ENCODE assay signal across 21 cellular contexts in genomic region chr5:82222597-82223574, GRCh38. TPM values are rescaled to one million over a fixed set of nuclear protein-coding genes. Genes with fewer than 3 reads are reported as not detected.
A peak's percentile ranks its signal among the peaks of the same experiment; 100 is the strongest.
DNase-seq lines count a peak whose midpoint lies in the region; ATAC-seq, FAIRE-seq and TF ChIP-seq lines count a peak whose summit lies in the region.
"Had no signal": no experiment of that assay in that cellular context is flagged by ENCODE, and none has a peak within 500 bp of the region (broad histone marks: within the 10 kb centered on the region; RNA-seq: fewer than 3 reads in every experiment).

No MANE protein-coding gene starts in this region.

- WGBS in esophagus squamous epithelium, 2 donors = 53 to 55% methylated on average over 5 of the region's 5 CpGs

- DNase-seq in GM12892 (ENCODE audit: insufficient read length) = no peak
- peak; percentile 92 for DNase-seq in SK-MEL-5 (ENCODE audit: low read depth, low spot score)
- no peak for DNase-seq in endothelial cell of umbilical vein (ENCODE audit: low read depth, low spot score)
- DNase-seq in non-pigmented ciliary epithelial cell (ENCODE audit: low read depth) = peak; percentile 14
- DNase-seq in T-helper 2 cell treated with Interferon-gamma antibody and Interleukin-4, amounts not matched to agents 5 μg/mL and 100 μg/mL, for 36 hours (ENCODE audit: low spot score) = no peak
- DNase-seq in HCEC 1CT = no peak
- no peak for DNase-seq in esophagus squamous epithelium (lab: John Stamatoyannopoulos, UW)
- DNase-seq: activated B cell treated with CpG ODN at 0.5 μM for 24 hours; activated naive CD8-positive, alpha-beta T cell treated with anti-CD3 and anti-CD28 coated beads, Interleukin-2, amount 10 ng/mL, durations not matched to agents 7 days and 5 days; cerebellar nuclear complex; DMS79 treated with DMSO at 0.1 percent for 48 hours; NCI-H2029; Right ventricle myocardium superior; stimulated activated naive CD4-positive, alpha-beta T cell treated with Interleukin-2 at 50 U/mL for 16 hours; transverse colon had no signal

- no peak overlapping the region for H3K9ac ChIP-seq in endothelial cell of umbilical vein (replicated peaks; ENCODE audit: extremely low read depth, insufficient read depth, low read length)

- no peak overlapping the region for H3K4me3 Mint-ChIP-seq in T-helper 2 cell treated with Interferon-gamma antibody and Interleukin-4, amounts not matched to agents 5 μg/mL and 100 μg/mL, for 36 hours
- H3K4me3 Mint-ChIP-seq: activated B cell treated with CpG ODN at 0.5 μM for 24 hours; activated naive CD8-positive, alpha-beta T cell treated with anti-CD3 and anti-CD28 coated beads, Interleukin-2, amount 10 ng/mL, durations not matched to agents 7 days and 5 days; activated T-helper 1 cell treated with anti-CD3 and anti-CD28 coated beads, Interleukin-12 subunit alpha, Interleukin-12 subunit beta, Interleukin-2, Interleukin-4 antibody, amounts not matched to agents 30 ng/mL and 10 ng/mL and 1 ng/mL, durations not matched to agents 14 hours and 24 hours and 36 hours; IgD-negative memory B cell; T-helper 1 cell treated with Interleukin-12 subunit alpha and Interleukin-12 subunit beta and Interleukin-4 antibody, amounts not matched to agents 30 μg/mL and 1 μg/mL, for 36 hours had no signal

- H3K27me3 ChIP-seq in endothelial cell of umbilical vein (ENCODE audit: control insufficient read depth in 2 of 2, insufficient read depth in 2 of 2, low read length in 2 of 2) = no peaks in the 10 kb centered on the region
- H3K27me3 ChIP-seq in esophagus squamous epithelium = no peaks in the 10 kb centered on the region
- H3K27me3 ChIP-seq: transverse colon had no signal

- FAIRE-seq in GM12892 (lab: Jason Lieb, UNC) = peak; percentile 51
- peak; percentile 56 for FAIRE-seq in endothelial cell of umbilical vein (lab: Jason Lieb, UNC)
- FAIRE-seq: H1 had no signal

- no peak for ATAC-seq in GM21717 (IDR thresholded peaks at IDR 0.05; ENCODE audit: unreplicated experiment)
- ATAC-seq: left lobe of liver had no signal

- peaks cover 2% of the 10 kb centered on the region for H3K27me3 Mint-ChIP-seq in T-helper 2 cell treated with Interferon-gamma antibody and Interleukin-4, amounts not matched to agents 5 μg/mL and 100 μg/mL, for 36 hours (ENCODE audit: low read depth)
- H3K27me3 Mint-ChIP-seq: activated B cell treated with CpG ODN at 0.5 μM for 24 hours; activated naive CD8-positive, alpha-beta T cell treated with anti-CD3 and anti-CD28 coated beads, Interleukin-2, amount 10 ng/mL, durations not matched to agents 7 days and 5 days; IgD-negative memory B cell had no signal

- no peak overlapping the region for H3K4me2 ChIP-seq in endothelial cell of umbilical vein (ENCODE audit: insufficient read depth, low read length)

- TF ChIP-seq CTCF in endothelial cell of umbilical vein (IDR thresholded peaks at IDR 0.05; ENCODE audit: extremely low read depth in 1 of 2, insufficient read depth in 1 of 2, low read depth in 1 of 2, low read length in 2 of 2) (no peak), esophagus squamous epithelium (IDR thresholded peaks at IDR 0.05) (no peak)

- TF ChIP-seq POLR2A in GM12892 (IDR thresholded peaks at IDR 0.05; ENCODE audit: low read depth, low read length) (no peak), endothelial cell of umbilical vein (IDR thresholded peaks at IDR 0.05; ENCODE audit: low read depth, low read length) (no peak), esophagus squamous epithelium (IDR thresholded peaks at IDR 0.05) (no peak)

- H3K36me3 Mint-ChIP-seq in T-helper 2 cell treated with Interferon-gamma antibody and Interleukin-4, amounts not matched to agents 5 μg/mL and 100 μg/mL, for 36 hours (ENCODE audit: low read depth) = no peaks in the 10 kb centered on the region
- H3K36me3 Mint-ChIP-seq: activated naive CD8-positive, alpha-beta T cell treated with anti-CD3 and anti-CD28 coated beads, Interleukin-2, amount 10 ng/mL, durations not matched to agents 7 days and 5 days; IgD-negative memory B cell had no signal

- dilution Hi-C loops in endothelial cell of umbilical vein (cut with MboI; ENCODE audit: extremely low pct_ligation_motif_present, low sequenced_read_pairs) = no loop called here

- H3K4me1 Mint-ChIP-seq in T-helper 2 cell treated with Interferon-gamma antibody and Interleukin-4, amounts not matched to agents 5 μg/mL and 100 μg/mL, for 36 hours (ENCODE audit: low read depth) = peaks cover 12% of the 10 kb centered on the region

- H3K27ac ChIP-seq in endothelial cell of umbilical vein (ENCODE audit: insufficient read depth, low read depth, low read length) (no peak overlapping the region), esophagus squamous epithelium (no peak overlapping the region)
- H3K27ac ChIP-seq: transverse colon had no signal

- CTCF ChIA-PET in endothelial cell of umbilical vein (lab: Charles Lee) = no interaction called here

- H3K36me3 ChIP-seq in endothelial cell of umbilical vein (ENCODE audit: control insufficient read depth in 2 of 2, extremely low read depth in 1 of 2, insufficient read depth in 2 of 2, low read length in 2 of 2) (no peaks in the 10 kb centered on the region), esophagus squamous epithelium (no peaks in the 10 kb centered on the region)
- H3K36me3 ChIP-seq: transverse colon had no signal

- H3K9me3 Mint-ChIP-seq in T-helper 2 cell treated with Interferon-gamma antibody and Interleukin-4, amounts not matched to agents 5 μg/mL and 100 μg/mL, for 36 hours = no peaks in the 10 kb centered on the region
- H3K9me3 Mint-ChIP-seq: activated B cell treated with CpG ODN at 0.5 μM for 24 hours; activated naive CD8-positive, alpha-beta T cell treated with anti-CD3 and anti-CD28 coated beads, Interleukin-2, amount 10 ng/mL, durations not matched to agents 7 days and 5 days; activated T-helper 1 cell treated with anti-CD3 and anti-CD28 coated beads, Interleukin-12 subunit alpha, Interleukin-12 subunit beta, Interleukin-2, Interleukin-4 antibody, amounts not matched to agents 30 ng/mL and 10 ng/mL and 1 ng/mL, durations not matched to agents 14 hours and 24 hours and 36 hours; IgD-negative memory B cell; T-helper 1 cell treated with Interleukin-12 subunit alpha and Interleukin-12 subunit beta and Interleukin-4 antibody, amounts not matched to agents 30 μg/mL and 1 μg/mL, for 36 hours had no signal

- no peak overlapping the region for H3K27ac Mint-ChIP-seq in T-helper 2 cell treated with Interferon-gamma antibody and Interleukin-4, amounts not matched to agents 5 μg/mL and 100 μg/mL, for 36 hours
- H3K27ac Mint-ChIP-seq: activated B cell treated with CpG ODN at 0.5 μM for 24 hours; activated naive CD8-positive, alpha-beta T cell treated with anti-CD3 and anti-CD28 coated beads, Interleukin-2, amount 10 ng/mL, durations not matched to agents 7 days and 5 days; activated T-helper 1 cell treated with anti-CD3 and anti-CD28 coated beads, Interleukin-12 subunit alpha, Interleukin-12 subunit beta, Interleukin-2, Interleukin-4 antibody, amounts not matched to agents 30 ng/mL and 10 ng/mL and 1 ng/mL, durations not matched to agents 14 hours and 24 hours and 36 hours; T-helper 1 cell treated with Interleukin-12 subunit alpha and Interleukin-12 subunit beta and Interleukin-4 antibody, amounts not matched to agents 30 μg/mL and 1 μg/mL, for 36 hours had no signal

- POLR2A ChIA-PET in endothelial cell of umbilical vein (lab: Charles Lee) = no interaction called here

- H3K4me3 ChIP-seq in endothelial cell of umbilical vein (replicated peaks in 1 of 3; ENCODE audit: insufficient read depth in 1 of 3, low read depth in 1 of 3, low read length in 3 of 3) (no peak overlapping the region), esophagus squamous epithelium (no peak overlapping the region)
- H3K4me3 ChIP-seq: transverse colon had no signal

- no peak overlapping the region for H2AFZ ChIP-seq in endothelial cell of umbilical vein (ENCODE audit: low read depth, low read length)

- no peaks in the 10 kb centered on the region for H3K79me2 ChIP-seq in endothelial cell of umbilical vein (ENCODE audit: control insufficient read depth, insufficient read depth, low read length)

- H3K4me1 ChIP-seq in endothelial cell of umbilical vein (ENCODE audit: control insufficient read depth, extremely low read depth, insufficient read depth, low read length) (peaks cover 2% of the 10 kb centered on the region), esophagus squamous epithelium (peaks cover 0 to 4% (median 0%) of the 10 kb centered on the region in 3 donors)

- intact Hi-C loops in endothelial cell of umbilical vein (cut with micrococcal nuclease) (no loop called here), esophagus squamous epithelium (cut with DNase I) (loop anchor here (10.0 kb wide), 1 partner anchor 48 kb away; no protein-coding TSS in a partner anchor)

- no TSS peak for BruUV-seq in endothelial cell of umbilical vein (replicated peaks; lab: Mats Ljungman, UMichigan)

- no peaks in the 10 kb centered on the region for H3K9me3 ChIP-seq in endothelial cell of umbilical vein (replicated peaks; ENCODE audit: control insufficient read depth, insufficient read depth, low read length)
- H3K9me3 ChIP-seq in esophagus squamous epithelium = no peaks in the 10 kb centered on the region
- H3K9me3 ChIP-seq: transverse colon had no signal

- H4K20me1 ChIP-seq in endothelial cell of umbilical vein (replicated peaks; ENCODE audit: control insufficient read depth, extremely low read depth, insufficient read depth, low read length) = no peaks in the 10 kb centered on the region

- in situ Hi-C loops in SK-MEL-5 (cut with HindIII; ENCODE audit: low pct_unique_long_range_greater_than_20kb, low sequenced_read_pairs) = no loop called here

- no peaks in the 10 kb centered on the region for H3K9me1 ChIP-seq in endothelial cell of umbilical vein (replicated peaks; ENCODE audit: control insufficient read depth, extremely low read depth, insufficient read depth, low read length)

TF ChIP-seq in endothelial cell of umbilical vein, 7 proteins besides CTCF, POLR2A, EP300 and RAD21 (continues in another document):
- TF ChIP-seq GATA2 (IDR thresholded peaks at IDR 0.05; ENCODE audit: insufficient read depth, insufficient read length, low read depth, low read length) = no peak

RNA-seq across cellular contexts. Expression of gene RPS23, which starts 55.3 kb away (rescaled TPM):
- polyA plus RNA-seq in GM12892 (2012; ENCODE audit: missing spikeins) = 6,893 TPM
- total RNA-seq in SK-MEL-5 (2014; rRNA removed; shearing (Covaris generic)) = 5,316 and 5,447 TPM in 2 replicates
- 3,447 and 3,665 TPM in 2 replicates for polyA plus RNA-seq in SK-MEL-5 (2015; cell fraction: cytosol; rRNA removed)
- polyA plus RNA-seq in SK-MEL-5 (2015; cell fraction: nucleus; rRNA removed) = 567 and 718 TPM in 2 replicates
- 1,940 and 2,037 TPM in 2 replicates for total RNA-seq in endothelial cell of umbilical vein
- polyA plus RNA-seq in endothelial cell of umbilical vein = 2,281 and 3,265 TPM in 2 replicates
- 7,003 and 8,106 TPM in 2 replicates for polyA plus RNA-seq in endothelial cell of umbilical vein (2011; cell fraction: cytosol; rRNA removed)
- polyA plus RNA-seq in endothelial cell of umbilical vein (2011; cell fraction: nucleus; rRNA removed) = 2,085 and 2,214 TPM in 2 replicates
- 4,587 and 6,166 TPM in 2 replicates for polyA plus RNA-seq in endothelial cell of umbilical vein (2012)
- polyA minus RNA-seq in endothelial cell of umbilical vein = 784 and 931 TPM in 2 replicates
- 851 TPM for polyA minus RNA-seq in endothelial cell of umbilical vein (2011; cell fraction: cytosol; rRNA and poly(A)+ RNA removed)
- 107 and 118 TPM in 2 replicates for polyA minus RNA-seq in endothelial cell of umbilical vein (2011; cell fraction: nucleus; rRNA and poly(A)+ RNA removed)
- total RNA-seq in esophagus squamous epithelium = 1,000 to 10,000 TPM; 1,256 to 3,713 (median 2,903) TPM

Comparison
In these comparisons a context has a peak if more than half of its experiments do, and no peak if none do; other contexts are left out.
1. DNase-seq: peak in SK-MEL-5 (single experiment) and non-pigmented ciliary epithelial cell (single experiment); none in GM12892 (single experiment), endothelial cell of umbilical vein (single experiment), T-helper 2 cell treated with Interferon-gamma antibody and Interleukin-4, amounts not matched to agents 5 μg/mL and 100 μg/mL, for 36 hours (single experiment), HCEC 1CT (single experiment) and esophagus squamous epithelium (single experiment).